10 cellular contexts compared by ENCODE assay signal in genomic region chr3:58336135-58336882, GRCh38. TPM values are rescaled to one million over a fixed set of nuclear protein-coding genes. Genes with fewer than 3 reads are reported as not detected.
A peak's percentile ranks its signal among the peaks of the same experiment; 100 is the strongest.
DNase-seq lines count a peak whose midpoint lies in the region; ATAC-seq and TF ChIP-seq lines count a peak whose summit lies in the region.
"Had no signal": no experiment of that assay in that cellular context is flagged by ENCODE, and none has a peak within 500 bp of the region (broad histone marks: within the 10 kb centered on the region; RNA-seq: fewer than 3 reads in every experiment).

No MANE protein-coding gene starts in this region.

- H2AFZ ChIP-seq in SK-N-SH (ENCODE audit: low read depth) = no peak overlapping the region

- peaks cover 41% of the 10 kb centered on the region for H3K4me1 Mint-ChIP-seq in stimulated activated naive CD8-positive, alpha-beta T cell treated with anti-CD3 and anti-CD28 coated beads, Interleukin-15, amount 100 ng/mL, for 72 hours

- no peaks in the 10 kb centered on the region for H4K20me1 ChIP-seq in SK-N-SH (ENCODE audit: insufficient read depth)

- no peaks in the 10 kb centered on the region for H3K27me3 ChIP-seq in SK-N-SH (ENCODE audit: insufficient read depth)
- H3K27me3 ChIP-seq: esophagus squamous epithelium had no signal

- no peaks in the 10 kb centered on the region for H3K9me3 ChIP-seq in SK-N-SH
- H3K9me3 ChIP-seq: esophagus squamous epithelium had no signal

- H3K4me2 ChIP-seq in SK-N-SH = no peak overlapping the region

- H3K4me1 ChIP-seq in SK-N-SH (ENCODE audit: control insufficient read depth in 1 of 2, insufficient read depth in 2 of 2, low read depth in 1 of 2, low read length in 1 of 2) = peaks cover 4 to 11% of the 10 kb centered on the region in 2 experiments; a peak in 3 of 4 replicates

- TF ChIP-seq EP300 in SK-N-SH (IDR thresholded peaks at IDR 0.05; ENCODE audit: borderline replicate concordance in 1 of 2, low read depth in 1 of 2, low read length in 1 of 2) = no peak

- peak overlapping the region in 1 of 2 experiments; percentile 44; a peak in 2 of 4 replicates for H3K27ac ChIP-seq in SK-N-SH (ENCODE audit: low read depth in 2 of 2, low read length in 1 of 2)

- ATAC-seq in SK-N-SH treated with all-trans-retinoic acid at 6 μM for 48 hours = no peak
- no peak for ATAC-seq in stimulated activated naive CD8-positive, alpha-beta T cell treated with anti-CD3 and anti-CD28 coated beads, Interleukin-15, amount 100 ng/mL, for 72 hours
- no peak for ATAC-seq in GM21367 (IDR thresholded peaks at IDR 0.05; ENCODE audit: unreplicated experiment)
- no peak for ATAC-seq in GM18505 (IDR thresholded peaks at IDR 0.05; ENCODE audit: unreplicated experiment)

- no peak for TF ChIP-seq POLR2A in GM18505 (IDR thresholded peaks at IDR 0.05; ENCODE audit: borderline replicate concordance, extremely low read depth, insufficient read depth, insufficient read length)

- DNase-seq in SK-N-SH = no peak
- DNase-seq in RPMI7951 (ENCODE audit: low read depth) = peak; percentile 94
- DNase-seq in fibroblast of pulmonary artery (ENCODE audit: low read depth) = peak; percentile 48
- DNase-seq in stimulated activated naive CD8-positive, alpha-beta T cell treated with anti-CD3 and anti-CD28 coated beads, Interleukin-15, amount 100 ng/mL, for 72 hours = no peak
- no peak for DNase-seq in NAMALWA (ENCODE audit: low spot score)
- DNase-seq: activated naive CD4-positive, alpha-beta T cell treated with anti-CD3 and anti-CD28 coated beads, Interleukin-2, amount 50 U/mL, for 16 hours; esophagus squamous epithelium had no signal

- peak overlapping the region in 1 of 2 donors; percentile 36 for H3K4me3 Mint-ChIP-seq in stimulated activated naive CD8-positive, alpha-beta T cell treated with anti-CD3 and anti-CD28 coated beads, Interleukin-15, amount 100 ng/mL, for 72 hours

- no peak overlapping the region for H3K4me3 ChIP-seq in SK-N-SH (ENCODE audit: low read depth in 2 of 2, low read length in 1 of 2)
- H3K4me3 ChIP-seq in fibroblast of pulmonary artery (replicated peaks; ENCODE audit: low read depth, low read length) = no peak overlapping the region

- POLR2A ChIA-PET in SK-N-SH (lab: Yijun Ruan, JAX) = no interaction called here

- no peaks in the 10 kb centered on the region for H3K36me3 ChIP-seq in SK-N-SH (replicated peaks in 1 of 2; ENCODE audit: control insufficient read depth in 1 of 2, insufficient read depth in 2 of 2, low read length in 1 of 2)

- peaks cover 16% of the 10 kb centered on the region for H3F3A ChIP-seq in SK-N-SH (replicated peaks; ENCODE audit: insufficient read depth)

- H3K9me3 Mint-ChIP-seq in stimulated activated naive CD8-positive, alpha-beta T cell treated with anti-CD3 and anti-CD28 coated beads, Interleukin-15, amount 100 ng/mL, for 72 hours = no peaks in the 10 kb centered on the region

- TF ChIP-seq CTCF in SK-N-SH (IDR thresholded peaks at IDR 0.05) (no peak), fibroblast of pulmonary artery (IDR thresholded peaks at IDR 0.05; ENCODE audit: low read length, missing control alignments) (no peak)

- H3K79me2 ChIP-seq in SK-N-SH (ENCODE audit: insufficient read depth) = peaks cover 35% of the 10 kb centered on the region; the same call in 1 of the 2 replicates

- no peak overlapping the region for H3K9ac ChIP-seq in SK-N-SH

- H3K27ac Mint-ChIP-seq in stimulated activated naive CD8-positive, alpha-beta T cell treated with anti-CD3 and anti-CD28 coated beads, Interleukin-15, amount 100 ng/mL, for 72 hours = peak overlapping the region; percentile 66 to 100

- WGBS in SK-N-SH (ENCODE audit: low lambda C conversion rate) = 83% methylated on average over 3 of the region's 3 CpGs

- H3K9me2 ChIP-seq in SK-N-SH = no peaks in the 10 kb centered on the region

- TF ChIP-seq RAD21 in SK-N-SH (IDR thresholded peaks at IDR 0.05; ENCODE audit: low read length) = no peak

- CTCF ChIA-PET in SK-N-SH (lab: Yijun Ruan, JAX) = interaction anchor here (0.8 to 3.6 kb wide), 11 partner anchors 10 to 294 kb away, joined by 3 to 24 read pairs (median 4); partner anchors contain the start of genes HTD2 and RPP14

- no peaks in the 10 kb centered on the region for H3K27me3 Mint-ChIP-seq in stimulated activated naive CD8-positive, alpha-beta T cell treated with anti-CD3 and anti-CD28 coated beads, Interleukin-15, amount 100 ng/mL, for 72 hours

TF ChIP-seq in SK-N-SH, 30 proteins besides CTCF, POLR2A, EP300 and RAD21 (continues in another document):
- no peak for TF ChIP-seq FOXJ3 (CRISPR knock-in tag; IDR thresholded peaks at IDR 0.05)
- TF ChIP-seq CHD2 (IDR thresholded peaks at IDR 0.05; ENCODE audit: low read length, partially characterized antibody) = no peak
- TF ChIP-seq RXRA (IDR thresholded peaks at IDR 0.05; ENCODE audit: borderline replicate concordance, low read depth) = no peak
- TF ChIP-seq, protein P1, sequence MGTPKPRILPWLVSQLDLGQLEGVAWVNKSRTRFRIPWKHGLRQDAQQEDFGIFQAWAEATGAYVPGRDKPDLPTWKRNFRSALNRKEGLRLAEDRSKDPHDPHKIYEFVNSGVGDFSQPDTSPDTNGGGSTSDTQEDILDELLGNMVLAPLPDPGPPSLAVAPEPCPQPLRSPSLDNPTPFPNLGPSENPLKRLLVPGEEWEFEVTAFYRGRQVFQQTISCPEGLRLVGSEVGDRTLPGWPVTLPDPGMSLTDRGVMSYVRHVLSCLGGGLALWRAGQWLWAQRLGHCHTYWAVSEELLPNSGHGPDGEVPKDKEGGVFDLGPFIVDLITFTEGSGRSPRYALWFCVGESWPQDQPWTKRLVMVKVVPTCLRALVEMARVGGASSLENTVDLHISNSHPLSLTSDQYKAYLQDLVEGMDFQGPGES (IDR thresholded peaks at IDR 0.05; ENCODE audit: low read depth, low read length) = no peak
- TF ChIP-seq ZBTB33 (IDR thresholded peaks at IDR 0.05; ENCODE audit: borderline replicate concordance, low read depth) = no peak
- no peak for TF ChIP-seq EZH2phosphoT487 (IDR thresholded peaks at IDR 0.05; ENCODE audit: borderline replicate concordance, low read depth)

TF ChIP-seq in SK-N-SH treated with all-trans-retinoic acid at 6 μM for 48 hours, 23 proteins besides CTCF, POLR2A, EP300 and RAD21 (continues in another document):
- TF ChIP-seq, protein P2, sequence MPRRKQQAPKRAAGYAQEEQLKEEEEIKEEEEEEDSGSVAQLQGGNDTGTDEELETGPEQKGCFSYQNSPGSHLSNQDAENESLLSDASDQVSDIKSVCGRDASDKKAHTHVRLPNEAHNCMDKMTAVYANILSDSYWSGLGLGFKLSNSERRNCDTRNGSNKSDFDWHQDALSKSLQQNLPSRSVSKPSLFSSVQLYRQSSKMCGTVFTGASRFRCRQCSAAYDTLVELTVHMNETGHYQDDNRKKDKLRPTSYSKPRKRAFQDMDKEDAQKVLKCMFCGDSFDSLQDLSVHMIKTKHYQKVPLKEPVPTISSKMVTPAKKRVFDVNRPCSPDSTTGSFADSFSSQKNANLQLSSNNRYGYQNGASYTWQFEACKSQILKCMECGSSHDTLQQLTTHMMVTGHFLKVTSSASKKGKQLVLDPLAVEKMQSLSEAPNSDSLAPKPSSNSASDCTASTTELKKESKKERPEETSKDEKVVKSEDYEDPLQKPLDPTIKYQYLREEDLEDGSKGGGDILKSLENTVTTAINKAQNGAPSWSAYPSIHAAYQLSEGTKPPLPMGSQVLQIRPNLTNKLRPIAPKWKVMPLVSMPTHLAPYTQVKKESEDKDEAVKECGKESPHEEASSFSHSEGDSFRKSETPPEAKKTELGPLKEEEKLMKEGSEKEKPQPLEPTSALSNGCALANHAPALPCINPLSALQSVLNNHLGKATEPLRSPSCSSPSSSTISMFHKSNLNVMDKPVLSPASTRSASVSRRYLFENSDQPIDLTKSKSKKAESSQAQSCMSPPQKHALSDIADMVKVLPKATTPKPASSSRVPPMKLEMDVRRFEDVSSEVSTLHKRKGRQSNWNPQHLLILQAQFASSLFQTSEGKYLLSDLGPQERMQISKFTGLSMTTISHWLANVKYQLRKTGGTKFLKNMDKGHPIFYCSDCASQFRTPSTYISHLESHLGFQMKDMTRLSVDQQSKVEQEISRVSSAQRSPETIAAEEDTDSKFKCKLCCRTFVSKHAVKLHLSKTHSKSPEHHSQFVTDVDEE (CRISPR knock-in tag; IDR thresholded peaks at IDR 0.05) = no peak
- TF ChIP-seq, protein P3, sequence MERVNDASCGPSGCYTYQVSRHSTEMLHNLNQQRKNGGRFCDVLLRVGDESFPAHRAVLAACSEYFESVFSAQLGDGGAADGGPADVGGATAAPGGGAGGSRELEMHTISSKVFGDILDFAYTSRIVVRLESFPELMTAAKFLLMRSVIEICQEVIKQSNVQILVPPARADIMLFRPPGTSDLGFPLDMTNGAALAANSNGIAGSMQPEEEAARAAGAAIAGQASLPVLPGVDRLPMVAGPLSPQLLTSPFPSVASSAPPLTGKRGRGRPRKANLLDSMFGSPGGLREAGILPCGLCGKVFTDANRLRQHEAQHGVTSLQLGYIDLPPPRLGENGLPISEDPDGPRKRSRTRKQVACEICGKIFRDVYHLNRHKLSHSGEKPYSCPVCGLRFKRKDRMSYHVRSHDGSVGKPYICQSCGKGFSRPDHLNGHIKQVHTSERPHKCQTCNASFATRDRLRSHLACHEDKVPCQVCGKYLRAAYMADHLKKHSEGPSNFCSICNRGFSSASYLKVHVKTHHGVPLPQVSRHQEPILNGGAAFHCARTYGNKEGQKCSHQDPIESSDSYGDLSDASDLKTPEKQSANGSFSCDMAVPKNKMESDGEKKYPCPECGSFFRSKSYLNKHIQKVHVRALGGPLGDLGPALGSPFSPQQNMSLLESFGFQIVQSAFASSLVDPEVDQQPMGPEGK (CRISPR knock-in tag; IDR thresholded peaks at IDR 0.05; ENCODE audit: borderline replicate concordance) = no peak
- TF ChIP-seq BACH2 (CRISPR knock-in tag; IDR thresholded peaks at IDR 0.05; ENCODE audit: borderline replicate concordance) (no peak), TOX (CRISPR knock-in tag; IDR thresholded peaks at IDR 0.05; ENCODE audit: borderline replicate concordance) (no peak), SNAI2 (CRISPR knock-in tag; IDR thresholded peaks at IDR 0.05) (no peak), OSR1 (CRISPR knock-in tag; IDR thresholded peaks at IDR 0.05) (no peak)

RNA-seq across cellular contexts. Expression of gene PXK, which starts 3.6 kb away (rescaled TPM):
- polyA plus RNA-seq in SK-N-SH (2012; rRNA removed) = 8.4 and 9.3 TPM in 2 replicates
- 9.5 and 9.8 TPM in 2 replicates for polyA plus RNA-seq in SK-N-SH (2012; cell fraction: cytosol; rRNA removed)
- polyA plus RNA-seq in SK-N-SH (2012; cell fraction: nucleus; rRNA removed) = 6.1 and 9.6 TPM in 2 replicates
- total RNA-seq in RPMI7951 (2014; rRNA removed; shearing (Covaris generic)) = 53.8 and 63.6 TPM in 2 replicates

RNA-seq across cellular contexts. Expression of gene HTD2, which starts 30.0 kb away (rescaled TPM):
- polyA plus RNA-seq in SK-N-SH (2012; rRNA removed) = 3.0 and 5.2 TPM in 2 replicates
- 5.1 and 6.3 TPM in 2 replicates for polyA plus RNA-seq in SK-N-SH (2012; cell fraction: cytosol; rRNA removed)
- polyA plus RNA-seq in SK-N-SH (2012; cell fraction: nucleus; rRNA removed) = 3.1 and 3.7 TPM in 2 replicates
- total RNA-seq in RPMI7951 (2014; rRNA removed; shearing (Covaris generic)) = 8.9 and 10.9 TPM in 2 replicates

RNA-seq across cellular contexts. Expression of gene RPP14, which starts 30.3 kb away (rescaled TPM):
- polyA plus RNA-seq in SK-N-SH (2012; rRNA removed) = 8.3 and 9.7 TPM in 2 replicates
- 9.5 and 11.4 TPM in 2 replicates for polyA plus RNA-seq in SK-N-SH (2012; cell fraction: cytosol; rRNA removed)
- 5.6 and 9.6 TPM in 2 replicates for polyA plus RNA-seq in SK-N-SH (2012; cell fraction: nucleus; rRNA removed)
- total RNA-seq in RPMI7951 (2014; rRNA removed; shearing (Covaris generic)) = 15.3 and 18.2 TPM in 2 replicates

Comparison
In these comparisons a context has a peak if more than half of its experiments do, and no peak if none do; other contexts are left out.
1. DNase-seq: peak in RPMI7951 (single experiment) and fibroblast of pulmonary artery (single experiment); none in SK-N-SH (single experiment), stimulated activated naive CD8-positive, alpha-beta T cell treated with anti-CD3 and anti-CD28 coated beads, Interleukin-15, amount 100 ng/mL, for 72 hours (0 of 2) and NAMALWA (single experiment).